16 cellular contexts compared by ENCODE assay signal in the genomic region with DNA sequence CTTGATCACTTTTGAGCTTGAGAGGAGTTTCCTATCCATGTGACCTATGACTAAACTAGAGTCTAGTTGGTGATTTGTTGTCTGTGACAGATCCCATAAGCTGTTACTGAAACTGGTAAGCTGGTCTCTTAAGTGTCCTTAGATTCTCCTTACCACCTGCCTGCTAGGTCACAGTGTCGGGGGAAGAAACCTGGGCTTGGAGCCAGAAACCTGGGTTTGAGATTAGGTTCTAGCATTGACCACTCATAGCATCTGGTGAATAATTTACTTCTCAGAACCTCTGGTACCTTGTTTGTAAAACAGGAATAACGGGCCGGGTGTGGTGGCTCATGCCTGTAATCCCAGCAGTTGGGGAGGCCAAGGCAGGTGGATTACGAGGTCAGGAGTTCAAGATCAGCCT. TPM values are rescaled to one million over a fixed set of nuclear protein-coding genes. Genes with fewer than 3 reads are reported as not detected.
DNase-seq lines count a peak whose midpoint lies in the region; ATAC-seq and TF ChIP-seq lines count a peak whose summit lies in the region.
"Had no signal": no experiment of that assay in that cellular context is flagged by ENCODE, and none has a peak within 500 bp of the region (broad histone marks: within the 10 kb centered on the region; RNA-seq: fewer than 3 reads in every experiment).

No MANE protein-coding gene starts in this region.

- TF ChIP-seq CTCF in endothelial cell (IDR thresholded peaks at IDR 0.05; ENCODE audit: unreplicated experiment): no peak

- ATAC-seq in HG03095 (IDR thresholded peaks at IDR 0.05; ENCODE audit: unreplicated experiment): no peak
- ATAC-seq: CD8-positive, alpha-beta T cell; GM12878 had no signal

- DNase-seq in DMS53 (lab: John Stamatoyannopoulos, UW): peak; percentile 56
- no peak for DNase-seq in DMS53 treated with DMSO at 0.1 percent for 48 hours (lab: John Stamatoyannopoulos, UW; ENCODE audit: unreplicated experiment)
- DNase-seq in NCI-H82 (lab: John Stamatoyannopoulos, UW): peak; percentile 81
- DNase-seq in kidney tubule cell (ENCODE audit: low spot score): peak; percentile 71
- no peak for DNase-seq in endothelial cell (ENCODE audit: low spot score)
- no peak for DNase-seq in AG08396 (ENCODE audit: low spot score)
- DNase-seq: 8988T; CD8-positive, alpha-beta T cell; DMS153; DND-41; EL had no signal

- no peaks in the 10 kb centered on the region for H3K9me3 Mint-ChIP-seq in endothelial cell (ENCODE audit: unreplicated experiment)
- H3K9me3 Mint-ChIP-seq: CD8-positive, alpha-beta T cell had no signal

- no peak overlapping the region for H3K27ac Mint-ChIP-seq in endothelial cell (ENCODE audit: unreplicated experiment)
- H3K27ac Mint-ChIP-seq: B cell; CD8-positive, alpha-beta T cell had no signal

- H3K4me1 Mint-ChIP-seq in endothelial cell (ENCODE audit: unreplicated experiment): peaks cover 7% of the 10 kb centered on the region
- H3K4me1 Mint-ChIP-seq: B cell had no signal

- H3K36me3 Mint-ChIP-seq in endothelial cell (ENCODE audit: low read depth, unreplicated experiment): no peaks in the 10 kb centered on the region
- H3K36me3 Mint-ChIP-seq: CD8-positive, alpha-beta T cell had no signal

- H3K4me3 Mint-ChIP-seq in endothelial cell (ENCODE audit: unreplicated experiment): no peak overlapping the region
- H3K4me3 Mint-ChIP-seq: B cell; CD8-positive, alpha-beta T cell had no signal

- peaks cover 1% of the 10 kb centered on the region for H3K27me3 Mint-ChIP-seq in endothelial cell (ENCODE audit: unreplicated experiment)
- H3K27me3 Mint-ChIP-seq: B cell had no signal

RNA-seq across cellular contexts. Expression of a gene that starts 21.8 kb away (rescaled TPM):
- total RNA-seq in endothelial cell (ENCODE audit: unreplicated experiment): not detected
- total RNA-seq: B cell; CD8-positive, alpha-beta T cell; G401; HT-29 had no signal

Comparison
In these comparisons a context has a peak if more than half of its experiments do, and no peak if none do; other contexts are left out.
1. DNase-seq: peak in DMS53 (single experiment), NCI-H82 (single experiment) and kidney tubule cell (single experiment); none in DMS53 treated with DMSO at 0.1 percent for 48 hours (single experiment), endothelial cell (single experiment) and AG08396 (single experiment).